ENCODE assay signal across 21 cellular contexts in genomic region chr5:128345247-128345646, GRCh38.
DNase-seq lines count a peak whose midpoint lies in the region; ATAC-seq and TF ChIP-seq lines count a peak whose summit lies in the region.
"Had no signal": no experiment of that assay in that cellular context is flagged by ENCODE, and none has a peak within 500 bp of the region (broad histone marks: within the 10 kb centered on the region; RNA-seq: fewer than 3 reads in every experiment).

No MANE protein-coding gene starts in this region.

- H3K27ac Mint-ChIP-seq in endothelial cell (ENCODE audit: unreplicated experiment) = no peak overlapping the region
- H3K27ac Mint-ChIP-seq: CD4-positive, CD25-positive, alpha-beta regulatory T cell; CD8-positive, alpha-beta T cell; GM23338; H9 had no signal

- H3K4me3 ChIP-seq in heart right ventricle = no peak overlapping the region
- no peak overlapping the region for H3K4me3 ChIP-seq in trophoblast cell (ENCODE audit: low read depth, low read length)
- H3K4me3 ChIP-seq in spleen = no peak overlapping the region
- no peak overlapping the region for H3K4me3 ChIP-seq in hepatocyte
- H3K4me3 ChIP-seq: A549, GM12878, GM23338 had no signal

- H3K36me3 ChIP-seq in heart right ventricle (peaks cover 0 to 16% (median 0%) of the 10 kb centered on the region in 9 donors), trophoblast cell (ENCODE audit: control insufficient read depth in 1 of 2, insufficient read depth in 2 of 2, low read length in 2 of 2) (peaks cover 11 to 12% of the 10 kb centered on the region in 2 experiments), spleen (no peaks in the 10 kb centered on the region), hepatocyte (replicated peaks; ENCODE audit: insufficient read depth, low read depth) (no peaks in the 10 kb centered on the region)

- H3K9me3 Mint-ChIP-seq in endothelial cell (ENCODE audit: unreplicated experiment) = no peaks in the 10 kb centered on the region
- H3K9me3 Mint-ChIP-seq: CD8-positive, alpha-beta T cell; GM23338; H9 had no signal

- peaks cover 0 to 41% (median 14%) of the 10 kb centered on the region in 9 donors for H3K4me1 ChIP-seq in heart right ventricle
- no peaks in the 10 kb centered on the region for H3K4me1 ChIP-seq in trophoblast cell (ENCODE audit: control insufficient read depth in 1 of 2, insufficient read depth in 2 of 2, low read length in 2 of 2)
- peaks cover 0 to 10% (median 0%) of the 10 kb centered on the region in 6 donors for H3K4me1 ChIP-seq in spleen
- no peaks in the 10 kb centered on the region for H3K4me1 ChIP-seq in hepatocyte (ENCODE audit: insufficient read depth)
- H3K4me1 ChIP-seq: Caco-2 had no signal

- no peaks in the 10 kb centered on the region for H4K20me1 ChIP-seq in hepatocyte (ENCODE audit: insufficient read depth, poor library complexity, severe bottlenecking)

- peak overlapping the region; percentile 43 for H3K4me3 Mint-ChIP-seq in endothelial cell (ENCODE audit: unreplicated experiment)
- H3K4me3 Mint-ChIP-seq: CD4-positive, CD25-positive, alpha-beta regulatory T cell; CD8-positive, alpha-beta T cell; GM23338; H9 had no signal

- no peak overlapping the region for H3K9ac ChIP-seq in trophoblast cell (ENCODE audit: low read length)

- no peak overlapping the region for H3K23ac ChIP-seq in trophoblast cell (ENCODE audit: low read length)

- DNase-seq in heart right ventricle (no peak), left cardiac atrium (no peak), endothelial cell (ENCODE audit: low spot score) (no peak), trophoblast cell (no peak), spleen (peak; percentile 73), GDM1 (lab: John Stamatoyannopoulos, UW) (no peak), hepatocyte (ENCODE audit: low spot score) (no peak)
- DNase-seq: 8988T; ACHN; AML-193; C1 segment of cervical spinal cord; Caco-2; CD4-positive, CD25-positive, alpha-beta regulatory T cell; CD8-positive, alpha-beta T cell; DMS153; DND-41; H9 had no signal

- H2BK12ac ChIP-seq in trophoblast cell (ENCODE audit: low read length) = no peak overlapping the region

- no peak for TF ChIP-seq POLR2A in spleen (IDR thresholded peaks at IDR 0.05)

- H3K18ac ChIP-seq in trophoblast cell (ENCODE audit: low read length) = no peak overlapping the region

- no peak overlapping the region for H3K14ac ChIP-seq in trophoblast cell (ENCODE audit: low read length)

- no peaks in the 10 kb centered on the region for H3K9me3 ChIP-seq in heart right ventricle
- H3K9me3 ChIP-seq in trophoblast cell (ENCODE audit: insufficient read depth, low read depth, low read length) = no peaks in the 10 kb centered on the region
- no peaks in the 10 kb centered on the region for H3K9me3 ChIP-seq in spleen
- H3K9me3 ChIP-seq in hepatocyte (ENCODE audit: low read depth) = no peaks in the 10 kb centered on the region
- H3K9me3 ChIP-seq: A549, Caco-2 had no signal

- intact Hi-C loops in heart right ventricle (cut with DNase I) = loop anchor here in 1 of 10 donors (10.0 kb wide), 1 partner anchor 150 kb away; no protein-coding TSS in a partner anchor
- intact Hi-C loops in left cardiac atrium (cut with DNase I) = no loop called here
- intact Hi-C loops in spleen (cut with DNase I; ENCODE audit: low total_unique reads) = no loop called here

- ATAC-seq in heart right ventricle (no peak), left cardiac atrium (no peak)
- ATAC-seq: A549; CD8-positive, alpha-beta T cell; GM12878; GM23338; HCT116 had no signal

- no peaks in the 10 kb centered on the region for H3K79me1 ChIP-seq in trophoblast cell (ENCODE audit: low read length)

- peaks cover 34% of the 10 kb centered on the region for H3K36me3 Mint-ChIP-seq in endothelial cell (ENCODE audit: low read depth, unreplicated experiment)
- H3K36me3 Mint-ChIP-seq: CD4-positive, CD25-positive, alpha-beta regulatory T cell; CD8-positive, alpha-beta T cell had no signal

- H3K27me3 ChIP-seq in heart right ventricle (no peaks in the 10 kb centered on the region), trophoblast cell (ENCODE audit: insufficient read depth, low read length) (no peaks in the 10 kb centered on the region), spleen (replicated peaks in 1 of 7) (no peaks in the 10 kb centered on the region), hepatocyte (no peaks in the 10 kb centered on the region)

- peak overlapping the region; percentile 3 for H4K12ac ChIP-seq in trophoblast cell (ENCODE audit: low read depth, low read length)

- WGBS in heart right ventricle, 2 donors = 93% methylated on average over 16 of the region's 16 CpGs
- no CpG with 5 or more reads among the region's 16 CpGs for WGBS in trophoblast cell (ENCODE audit: extremely low coverage, insufficient coverage, insufficient read length)
- 87 to 98% (median 95%) methylated on average over 16 of the region's 16 CpGs for WGBS in spleen, 5 donors
- 98% methylated on average over 16 of the region's 16 CpGs for WGBS in hepatocyte (ENCODE audit: low lambda C conversion rate, missing lambda C conversion rate)

- H3K4me2 ChIP-seq in trophoblast cell (ENCODE audit: low read length) (no peak overlapping the region), hepatocyte (no peak overlapping the region)
- H3K4me2 ChIP-seq: A549, GM23338 had no signal

- H2BK120ac ChIP-seq in trophoblast cell (ENCODE audit: insufficient read depth, low read length, poor library complexity) = no peak overlapping the region

- H3K9me2 ChIP-seq in hepatocyte (replicated peaks; ENCODE audit: insufficient read depth) = no peaks in the 10 kb centered on the region

- no peak overlapping the region for H4K91ac ChIP-seq in trophoblast cell (ENCODE audit: low read depth, low read length)

- H3K27ac ChIP-seq in heart right ventricle = peak overlapping the region in 7 of 10 donors; percentile 38 to 77 (median 62)
- no peak overlapping the region for H3K27ac ChIP-seq in trophoblast cell (ENCODE audit: low read depth, low read length)
- H3K27ac ChIP-seq in spleen = no peak overlapping the region
- H3K27ac ChIP-seq in hepatocyte = no peak overlapping the region
- H3K27ac ChIP-seq: A549 had no signal

- H3K4ac ChIP-seq in trophoblast cell (ENCODE audit: low read depth, low read length) = no peak overlapping the region

- H2AFZ ChIP-seq in trophoblast cell (ENCODE audit: insufficient read depth, low read length, poor library complexity) (no peak overlapping the region), hepatocyte (no peak overlapping the region)
- H2AFZ ChIP-seq: GM23338 had no signal

- H4K8ac ChIP-seq in trophoblast cell (ENCODE audit: low read depth, low read length) = no peak overlapping the region

- no peak overlapping the region for H2BK5ac ChIP-seq in trophoblast cell (ENCODE audit: low read depth, low read length, poor library complexity)

- no peak for TF ChIP-seq CTCF in heart right ventricle (IDR thresholded peaks at IDR 0.05)
- TF ChIP-seq CTCF in endothelial cell (IDR thresholded peaks at IDR 0.05; ENCODE audit: unreplicated experiment) = no peak
- TF ChIP-seq CTCF in spleen (IDR thresholded peaks at IDR 0.05 in 8 of 11, conservative IDR thresholded peaks at IDR 0.05 in 3 of 11) = no peak
- no peak for TF ChIP-seq CTCF in hepatocyte (IDR thresholded peaks at IDR 0.05; ENCODE audit: poor library complexity)

- H3K27me3 Mint-ChIP-seq in endothelial cell (ENCODE audit: unreplicated experiment) = peaks cover 8% of the 10 kb centered on the region
- H3K27me3 Mint-ChIP-seq: CD4-positive, CD25-positive, alpha-beta regulatory T cell had no signal

- peaks cover 24% of the 10 kb centered on the region for H3K4me1 Mint-ChIP-seq in endothelial cell (ENCODE audit: unreplicated experiment)
- H3K4me1 Mint-ChIP-seq: CD4-positive, CD25-positive, alpha-beta regulatory T cell; GM23338; H9 had no signal

- H3K79me2 ChIP-seq in trophoblast cell (ENCODE audit: control insufficient read depth, insufficient read depth, low read length, poor library complexity) (no peaks in the 10 kb centered on the region), hepatocyte (no peaks in the 10 kb centered on the region)

- H2AK5ac ChIP-seq in trophoblast cell (ENCODE audit: low read length) = no peak overlapping the region

Comparison
In these comparisons a context has a peak if more than half of its experiments do, and no peak if none do; other contexts are left out.
1. H3K27ac ChIP-seq: peak in heart right ventricle (7 of 10); none in trophoblast cell (single experiment), spleen (0 of 8) and hepatocyte (single experiment).